Comparison of ENCODE assay signal across 10 cellular contexts in genomic region chr16:25052161-25052511, GRCh38. TPM values are rescaled to one million over a fixed set of nuclear protein-coding genes. Genes with fewer than 3 reads are reported as not detected.
A peak's percentile ranks its signal among the peaks of the same experiment; 100 is the strongest.
DNase-seq lines count a peak whose midpoint lies in the region; ATAC-seq and TF ChIP-seq lines count a peak whose summit lies in the region.
"Had no signal": no experiment of that assay in that cellular context is flagged by ENCODE, and none has a peak within 500 bp of the region (broad histone marks: within the 10 kb centered on the region; RNA-seq: fewer than 3 reads in every experiment).

No MANE protein-coding gene starts in this region.

- peaks cover 36 to 40% (median 37%) of the 10 kb centered on the region in 3 donors for H3K4me1 Mint-ChIP-seq in IgD-negative memory B cell
- H3K4me1 Mint-ChIP-seq in activated CD4-positive, alpha-beta memory T cell treated with anti-CD3 and anti-CD28 coated beads for 36 hours (ENCODE audit: low read depth): peaks cover 47% of the 10 kb centered on the region
- peaks cover 47% of the 10 kb centered on the region for H3K4me1 Mint-ChIP-seq in stimulated activated memory B cell treated with anti-CD40 and anti-IgM and Interleukin-4, amounts not matched to agents 10 μg/mL and 1 μg/mL and 100 μg/mL, for 72 hours

- no peaks in the 10 kb centered on the region for H3K27me3 Mint-ChIP-seq in IgD-negative memory B cell
- no peaks in the 10 kb centered on the region for H3K27me3 Mint-ChIP-seq in activated CD4-positive, alpha-beta memory T cell treated with anti-CD3 and anti-CD28 coated beads for 36 hours
- no peaks in the 10 kb centered on the region for H3K27me3 Mint-ChIP-seq in stimulated activated memory B cell treated with anti-CD40 and anti-IgM and Interleukin-4, amounts not matched to agents 10 μg/mL and 1 μg/mL and 100 μg/mL, for 72 hours

- POLR2A ChIA-PET in activated CD4-positive, alpha-beta memory T cell treated with anti-CD3 and anti-CD28 coated beads for 36 hours (lab: Charles Lee): interaction anchor here (1.3 kb wide), 1 partner anchor 14 kb away, joined by 3 read pairs; no protein-coding TSS in a partner anchor

- H3K4me3 ChIP-seq in left ventricle myocardium inferior: peak overlapping the region; percentile 47

- no peaks in the 10 kb centered on the region for H3K9me3 ChIP-seq in left ventricle myocardium inferior (replicated peaks)

- intact Hi-C loops in activated CD4-positive, alpha-beta memory T cell treated with anti-CD3 and anti-CD28 coated beads for 36 hours (cut with micrococcal nuclease): no loop called here
- intact Hi-C loops in left ventricle myocardium inferior (cut with micrococcal nuclease): no loop called here

- H3K4me3 Mint-ChIP-seq in IgD-negative memory B cell: peak overlapping the region; percentile 12 to 80 (median 72)
- peak overlapping the region; percentile 54 for H3K4me3 Mint-ChIP-seq in activated CD4-positive, alpha-beta memory T cell treated with anti-CD3 and anti-CD28 coated beads for 36 hours
- H3K4me3 Mint-ChIP-seq in stimulated activated memory B cell treated with anti-CD40 and anti-IgM and Interleukin-4, amounts not matched to agents 10 μg/mL and 1 μg/mL and 100 μg/mL, for 72 hours: peak overlapping the region; percentile 39

- peak overlapping the region; percentile 93 for H3K27ac ChIP-seq in left ventricle myocardium inferior (replicated peaks)

- H3K36me3 Mint-ChIP-seq in IgD-negative memory B cell: no peaks in the 10 kb centered on the region
- no peaks in the 10 kb centered on the region for H3K36me3 Mint-ChIP-seq in activated CD4-positive, alpha-beta memory T cell treated with anti-CD3 and anti-CD28 coated beads for 36 hours
- no peaks in the 10 kb centered on the region for H3K36me3 Mint-ChIP-seq in stimulated activated memory B cell treated with anti-CD40 and anti-IgM and Interleukin-4, amounts not matched to agents 10 μg/mL and 1 μg/mL and 100 μg/mL, for 72 hours

- no peaks in the 10 kb centered on the region for H3K36me3 ChIP-seq in left ventricle myocardium inferior

- H3K27me3 ChIP-seq in left ventricle myocardium inferior (ENCODE audit: low read depth): no peaks in the 10 kb centered on the region

- no peak for ATAC-seq in stimulated activated memory B cell treated with anti-CD40 and anti-IgM and Interleukin-4, amounts not matched to agents 10 μg/mL and 1 μg/mL and 100 μg/mL, for 72 hours
- no peak for ATAC-seq in GM19328 (IDR thresholded peaks at IDR 0.05; ENCODE audit: unreplicated experiment)

- no peaks in the 10 kb centered on the region for H3K9me3 Mint-ChIP-seq in IgD-negative memory B cell
- no peaks in the 10 kb centered on the region for H3K9me3 Mint-ChIP-seq in activated CD4-positive, alpha-beta memory T cell treated with anti-CD3 and anti-CD28 coated beads for 36 hours
- no peaks in the 10 kb centered on the region for H3K9me3 Mint-ChIP-seq in stimulated activated memory B cell treated with anti-CD40 and anti-IgM and Interleukin-4, amounts not matched to agents 10 μg/mL and 1 μg/mL and 100 μg/mL, for 72 hours

- no peak for TF ChIP-seq CTCF in left ventricle myocardium inferior (IDR thresholded peaks at IDR 0.05; ENCODE audit: borderline replicate concordance)

- CTCF ChIA-PET in activated CD4-positive, alpha-beta memory T cell treated with anti-CD3 and anti-CD28 coated beads for 36 hours (lab: Charles Lee): interaction anchor here (0.6 to 1.9 kb wide), 6 partner anchors 15 to 181 kb away, joined by 3 to 9 read pairs (median 4); no protein-coding TSS in a partner anchor

- H3K4me1 ChIP-seq in left ventricle myocardium inferior: peaks cover 42% of the 10 kb centered on the region

- no peak for DNase-seq in activated CD4-positive, alpha-beta memory T cell treated with anti-CD3 and anti-CD28 coated beads for 36 hours
- DNase-seq in left ventricle myocardium inferior: no peak
- no peak for DNase-seq in middle frontal gyrus (ENCODE audit: extremely low spot score, low spot score)
- no peak for DNase-seq in NK-92 (lab: John Stamatoyannopoulos, UW; ENCODE audit: unreplicated experiment)
- DNase-seq: GDM1, NCI-H1694 treated with DMSO at 0.1 percent for 48 hours had no signal

- H3K27ac Mint-ChIP-seq in IgD-negative memory B cell: peak overlapping the region in 2 of 3 donors; percentile 68 to 78
- peak overlapping the region; percentile 74 for H3K27ac Mint-ChIP-seq in activated CD4-positive, alpha-beta memory T cell treated with anti-CD3 and anti-CD28 coated beads for 36 hours
- peak overlapping the region; percentile 76 for H3K27ac Mint-ChIP-seq in stimulated activated memory B cell treated with anti-CD40 and anti-IgM and Interleukin-4, amounts not matched to agents 10 μg/mL and 1 μg/mL and 100 μg/mL, for 72 hours
- H3K27ac Mint-ChIP-seq: progenitor cell of endocrine pancreas had no signal

RNA-seq across cellular contexts. Expression of gene ARHGAP17, which starts 37.0 kb away (rescaled TPM):
- 153 TPM for polyA plus RNA-seq in IgD-negative memory B cell
- 10 to 100 TPM; 50.8 to 57.4 TPM for total RNA-seq in activated CD4-positive, alpha-beta memory T cell treated with anti-CD3 and anti-CD28 coated beads for 36 hours
- 53.7 TPM for total RNA-seq in left ventricle myocardium inferior

RNA-seq across cellular contexts. Expression of gene LCMT1, which starts 59.4 kb away (rescaled TPM):
- polyA plus RNA-seq in IgD-negative memory B cell: 34.6 TPM
- total RNA-seq in activated CD4-positive, alpha-beta memory T cell treated with anti-CD3 and anti-CD28 coated beads for 36 hours: 10 to 100 TPM; 47.2 to 50.1 TPM
- total RNA-seq in left ventricle myocardium inferior: 41.1 TPM
